ENCODE assay signal across 17 cellular contexts in the genomic region with DNA sequence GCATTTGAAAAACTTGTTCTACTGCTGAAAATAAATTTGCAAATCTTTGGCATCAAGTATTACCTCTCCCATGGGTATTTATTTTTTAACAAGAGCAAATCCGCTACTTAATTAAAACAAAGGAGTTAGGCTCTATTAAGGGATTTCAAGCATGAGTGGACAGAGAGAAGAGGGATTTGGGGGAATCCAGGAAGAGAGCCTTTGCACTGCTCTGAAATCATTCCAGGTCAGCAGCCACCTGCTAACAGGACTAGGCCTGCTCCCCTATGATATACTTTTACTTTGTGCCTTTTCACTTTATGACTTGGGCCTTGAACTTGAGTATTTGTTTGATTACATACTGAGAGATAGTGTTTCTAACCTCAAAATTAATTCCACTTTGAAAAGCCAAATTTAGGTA. TPM values are rescaled to one million over a fixed set of nuclear protein-coding genes. Genes with fewer than 3 reads are reported as not detected.
DNase-seq lines count a peak whose midpoint lies in the region; ATAC-seq and TF ChIP-seq lines count a peak whose summit lies in the region.
"Had no signal": no experiment of that assay in that cellular context is flagged by ENCODE, and none has a peak within 500 bp of the region (broad histone marks: within the 10 kb centered on the region; RNA-seq: fewer than 3 reads in every experiment).

No MANE protein-coding gene starts in this region.

- peaks cover 9% of the 10 kb centered on the region for H3K4me1 Mint-ChIP-seq in neural progenitor cell
- H3K4me1 Mint-ChIP-seq: CD4-positive, alpha-beta memory T cell had no signal

- H3K36me3 ChIP-seq in neural progenitor cell: no peaks in the 10 kb centered on the region
- H3K36me3 ChIP-seq in colonic mucosa: no peaks in the 10 kb centered on the region

- H3K9ac ChIP-seq in neural progenitor cell: no peak overlapping the region
- H3K9ac ChIP-seq in colonic mucosa (ENCODE audit: low read depth in 2 of 2, low read length in 2 of 2): no peak overlapping the region

- H3K9me3 Mint-ChIP-seq in neural progenitor cell: no peaks in the 10 kb centered on the region
- H3K9me3 Mint-ChIP-seq: CD4-positive, alpha-beta memory T cell; GM23338; H9 had no signal

- no peaks in the 10 kb centered on the region for H3K9me3 ChIP-seq in neural progenitor cell (ENCODE audit: low read depth)
- H3K9me3 ChIP-seq in colonic mucosa: no peaks in the 10 kb centered on the region
- H3K9me3 ChIP-seq: Caco-2 had no signal

- ATAC-seq in GM18868 (IDR thresholded peaks at IDR 0.05; ENCODE audit: unreplicated experiment): no peak
- ATAC-seq: GM12878, GM23338, HCT116 had no signal

- no peaks in the 10 kb centered on the region for H4K20me1 ChIP-seq in neural progenitor cell (ENCODE audit: low read depth)

- no peaks in the 10 kb centered on the region for H3K79me2 ChIP-seq in neural progenitor cell (ENCODE audit: low read depth)

- no peaks in the 10 kb centered on the region for H3K36me3 Mint-ChIP-seq in neural progenitor cell
- H3K36me3 Mint-ChIP-seq: CD4-positive, alpha-beta memory T cell had no signal

- no peak overlapping the region for H2AFZ ChIP-seq in neural progenitor cell (replicated peaks)
- H2AFZ ChIP-seq: GM23338 had no signal

- peaks cover 41% of the 10 kb centered on the region for H3K4me1 ChIP-seq in neural progenitor cell
- no peaks in the 10 kb centered on the region for H3K4me1 ChIP-seq in colonic mucosa
- H3K4me1 ChIP-seq: Caco-2 had no signal

- peak overlapping the region; percentile 4 for H3K4me3 ChIP-seq in neural progenitor cell
- no peak overlapping the region for H3K4me3 ChIP-seq in colonic mucosa
- H3K4me3 ChIP-seq: GM12878, GM23338 had no signal

- no peak overlapping the region for H3K27ac Mint-ChIP-seq in neural progenitor cell
- H3K27ac Mint-ChIP-seq: CD4-positive, alpha-beta memory T cell; GM23338; H9 had no signal

- TF ChIP-seq CTCF in neural progenitor cell (IDR thresholded peaks at IDR 0.05) (no peak), colonic mucosa (IDR thresholded peaks at IDR 0.05) (no peak)

- H3K4me3 Mint-ChIP-seq in neural progenitor cell: no peak overlapping the region
- H3K4me3 Mint-ChIP-seq: CD4-positive, alpha-beta memory T cell; GM23338; H9 had no signal

- peaks cover 4% of the 10 kb centered on the region for H3K27me3 Mint-ChIP-seq in neural progenitor cell (ENCODE audit: insufficient read depth, low read depth)

- peak overlapping the region; percentile 51 for H3K4me2 ChIP-seq in neural progenitor cell
- H3K4me2 ChIP-seq: GM23338 had no signal

- H3K27me3 ChIP-seq in neural progenitor cell (no peaks in the 10 kb centered on the region), colonic mucosa (no peaks in the 10 kb centered on the region)

- DNase-seq in NCI-H524 (lab: John Stamatoyannopoulos, UW): peak; percentile 88 to 92
- peak; percentile 92 for DNase-seq in NCI-H82 (lab: John Stamatoyannopoulos, UW)
- DNase-seq in neural progenitor cell (ENCODE audit: low spot score): peak; percentile 71
- DNase-seq in COLO829 (ENCODE audit: low spot score): no peak
- no peak for DNase-seq in colonic mucosa
- DNase-seq: C1 segment of cervical spinal cord; Caco-2; CD4-positive, alpha-beta memory T cell; DMS 273 treated with DMSO at 0.1 percent for 48 hours; DMS79; EL; GDM1; H9 had no signal

- intact Hi-C loops in colonic mucosa (cut with DNase I): no loop called here

- H3F3A ChIP-seq in neural progenitor cell (ENCODE audit: low read depth): peaks cover 25% of the 10 kb centered on the region

- H3K27ac ChIP-seq in neural progenitor cell (no peak overlapping the region), colonic mucosa (no peak overlapping the region)

RNA-seq across cellular contexts. Expression of gene IQCH, which starts 57.2 kb away (rescaled TPM):
- 6.4 and 21.0 TPM in 2 replicates for total RNA-seq in neural progenitor cell (ENCODE audit: low replicate concordance)
- total RNA-seq in colonic mucosa: 1 to 10 TPM in 1 of 2 donors, under 1 TPM in 1; 0.93 to 2.2 TPM

RNA-seq across cellular contexts. Expression of gene AAGAB, which starts 57.3 kb away (rescaled TPM):
- total RNA-seq in neural progenitor cell (ENCODE audit: low replicate concordance) (61.5 and 68.0 TPM in 2 replicates), colonic mucosa (10 to 100 TPM; 57.6 to 58.3 TPM)

Comparison
In these comparisons a context has a peak if more than half of its experiments do, and no peak if none do; other contexts are left out.
1. DNase-seq: peak in NCI-H524 (2 of 2), NCI-H82 (single experiment) and neural progenitor cell (single experiment); none in COLO829 (single experiment) and colonic mucosa (single experiment).